ENCODE assay signal across 8 cellular contexts in genomic region chr2:30165050-30165520, GRCh38.
DNase-seq lines count a peak whose midpoint lies in the region; ATAC-seq and TF ChIP-seq lines count a peak whose summit lies in the region.

No MANE protein-coding gene starts in this region.

- TF ChIP-seq CTCF in AG09309 (IDR thresholded peaks at IDR 0.05; ENCODE audit: control insufficient read depth, insufficient read depth, low read depth, low read length, missing control alignments) (peak; percentile 85), brain microvascular endothelial cell (IDR thresholded peaks at IDR 0.05; ENCODE audit: low read depth, low read length, missing control alignments) (peak; percentile 85)

- H3K4me3 ChIP-seq in AG09309 (ENCODE audit: control insufficient read depth, low read depth, low read length) (no peak overlapping the region), brain microvascular endothelial cell (ENCODE audit: low read depth, low read length) (no peak overlapping the region)

- no peaks in the 10 kb centered on the region for H3K27me3 ChIP-seq in brain microvascular endothelial cell (replicated peaks)

- in situ Hi-C loops in brain microvascular endothelial cell (cut with HindIII; ENCODE audit: low pct_ligation_motif_present, low sequenced_read_pairs): no loop called here

- DNase-seq in AG09309 (ENCODE audit: low read depth) (peak; percentile 85), NCI-H2081 treated with DMSO at 0.1 percent for 48 hours (lab: John Stamatoyannopoulos, UW) (peak; percentile 78), T-helper 9 cell (peak; percentile 22), brain microvascular endothelial cell (peak; percentile 90), iPS-NIHi11 (ENCODE audit: low spot score) (peak; percentile 90)
- DNase-seq in stimulated activated CD4-positive, alpha-beta T cell treated with anti-CD3 and anti-CD28 coated beads, Interleukin-15, amount 100 ng/mL, for 24 hours: peak; percentile 62

- no peak overlapping the region for H3K27ac ChIP-seq in brain microvascular endothelial cell

- H3K36me3 ChIP-seq in brain microvascular endothelial cell (replicated peaks): peaks cover 4% of the 10 kb centered on the region

- ATAC-seq in GM18858 (IDR thresholded peaks at IDR 0.05; ENCODE audit: unreplicated experiment) (peak; percentile 87), HG03097 (IDR thresholded peaks at IDR 0.05; ENCODE audit: low FRiP score, unreplicated experiment) (peak; percentile 71)

Comparison
In these comparisons a context has a peak if more than half of its experiments do, and no peak if none do; other contexts are left out.
1. DNase-seq: peak in every context shown above with its lines; median percentile 90 in brain microvascular endothelial cell; 90 in iPS-NIHi11; 85 in AG09309; 78 in NCI-H2081 treated with DMSO at 0.1 percent for 48 hours; 62 in stimulated activated CD4-positive, alpha-beta T cell treated with anti-CD3 and anti-CD28 coated beads, Interleukin-15, amount 100 ng/mL, for 24 hours; 22 in T-helper 9 cell.